8 cellular contexts compared by ENCODE assay signal in genomic region chr3:152298393-152299242, GRCh38. TPM values are rescaled to one million over a fixed set of nuclear protein-coding genes. Genes with fewer than 3 reads are reported as not detected.
DNase-seq lines count a peak whose midpoint lies in the region; ATAC-seq and TF ChIP-seq lines count a peak whose summit lies in the region.

No MANE protein-coding gene starts in this region.

- H3K27ac ChIP-seq in temporal lobe (ENCODE audit: low read depth, low read length): peak overlapping the region; percentile 84

- no peaks in the 10 kb centered on the region for H3K9me3 Mint-ChIP-seq in activated CD4-positive, alpha-beta T cell treated with anti-CD3 and anti-CD28 coated beads, Interleukin-2, amount 10 ng/mL, durations not matched to agents 7 days and 5 days
- no peaks in the 10 kb centered on the region for H3K9me3 Mint-ChIP-seq in endothelial cell (ENCODE audit: unreplicated experiment)

- TF ChIP-seq CTCF in endothelial cell (IDR thresholded peaks at IDR 0.05; ENCODE audit: unreplicated experiment) (no peak), mucosa of descending colon (IDR thresholded peaks at IDR 0.05) (no peak)

- POLR2A ChIA-PET in activated CD4-positive, alpha-beta T cell treated with anti-CD3 and anti-CD28 coated beads, Interleukin-2, amount 10 ng/mL, durations not matched to agents 7 days and 5 days (lab: Charles Lee): no interaction called here

- H3K4me3 ChIP-seq in mucosa of descending colon: peak overlapping the region; percentile 13

- H3K4me1 ChIP-seq in mucosa of descending colon (ENCODE audit: low read depth): peaks cover 69% of the 10 kb centered on the region

- no peaks in the 10 kb centered on the region for H3K9me3 ChIP-seq in mucosa of descending colon

- H3K27ac Mint-ChIP-seq in activated CD4-positive, alpha-beta T cell treated with anti-CD3 and anti-CD28 coated beads, Interleukin-2, amount 10 ng/mL, durations not matched to agents 7 days and 5 days: peak overlapping the region; percentile 72
- H3K27ac Mint-ChIP-seq in endothelial cell (ENCODE audit: unreplicated experiment): peak overlapping the region; percentile 54

- H3K36me3 ChIP-seq in mucosa of descending colon (ENCODE audit: low read depth): no peaks in the 10 kb centered on the region

- peak overlapping the region; percentile 4 for H3K4me3 Mint-ChIP-seq in activated CD4-positive, alpha-beta T cell treated with anti-CD3 and anti-CD28 coated beads, Interleukin-2, amount 10 ng/mL, durations not matched to agents 7 days and 5 days
- no peak overlapping the region for H3K4me3 Mint-ChIP-seq in endothelial cell (ENCODE audit: unreplicated experiment)

- peak; percentile 50 for DNase-seq in AG08395 (ENCODE audit: low spot score)
- peak; percentile 85 for DNase-seq in NCI-H2227 treated with DMSO at 0.1 percent for 48 hours (lab: John Stamatoyannopoulos, UW)
- DNase-seq in activated CD4-positive, alpha-beta T cell treated with anti-CD3 and anti-CD28 coated beads, Interleukin-2, amount 10 ng/mL, durations not matched to agents 7 days and 5 days: peak; percentile 47
- DNase-seq in endothelial cell (ENCODE audit: low spot score): no peak
- peak; percentile 50 to 78 (median 60) for DNase-seq in mucosa of descending colon

- peaks cover 67% of the 10 kb centered on the region for H3K4me1 Mint-ChIP-seq in activated CD4-positive, alpha-beta T cell treated with anti-CD3 and anti-CD28 coated beads, Interleukin-2, amount 10 ng/mL, durations not matched to agents 7 days and 5 days
- H3K4me1 Mint-ChIP-seq in endothelial cell (ENCODE audit: unreplicated experiment): peaks cover 12% of the 10 kb centered on the region

- intact Hi-C loops in mucosa of descending colon (cut with DNase I, micrococcal nuclease): no loop called here

- ATAC-seq in GM18517 (IDR thresholded peaks at IDR 0.05; ENCODE audit: unreplicated experiment) (peak; percentile 56), HG03066 (IDR thresholded peaks at IDR 0.05; ENCODE audit: low read depth, unreplicated experiment) (peak; percentile 54), mucosa of descending colon (peak; percentile 84)

- H3K36me3 Mint-ChIP-seq in activated CD4-positive, alpha-beta T cell treated with anti-CD3 and anti-CD28 coated beads, Interleukin-2, amount 10 ng/mL, durations not matched to agents 7 days and 5 days (ENCODE audit: low read depth): peaks cover 55% of the 10 kb centered on the region
- H3K36me3 Mint-ChIP-seq in endothelial cell (ENCODE audit: low read depth, unreplicated experiment): peaks cover 11% of the 10 kb centered on the region

- CTCF ChIA-PET in activated CD4-positive, alpha-beta T cell treated with anti-CD3 and anti-CD28 coated beads, Interleukin-2, amount 10 ng/mL, durations not matched to agents 7 days and 5 days (lab: Charles Lee): interaction anchor here (0.6 to 1.3 kb wide), 3 partner anchors 12 to 22 kb away, joined by 3 to 5 read pairs (median 4); no protein-coding TSS in a partner anchor

- no peaks in the 10 kb centered on the region for H3K27me3 Mint-ChIP-seq in activated CD4-positive, alpha-beta T cell treated with anti-CD3 and anti-CD28 coated beads, Interleukin-2, amount 10 ng/mL, durations not matched to agents 7 days and 5 days
- peaks cover 1% of the 10 kb centered on the region for H3K27me3 Mint-ChIP-seq in endothelial cell (ENCODE audit: unreplicated experiment)

RNA-seq across cellular contexts. Expression of gene MBNL1, which starts 29.9 kb away (rescaled TPM):
- total RNA-seq in activated CD4-positive, alpha-beta T cell treated with anti-CD3 and anti-CD28 coated beads, Interleukin-2, amount 10 ng/mL, durations not matched to agents 7 days and 5 days: 100 to 1,000 TPM; 437 to 559 TPM
- total RNA-seq in endothelial cell (ENCODE audit: unreplicated experiment): 54.1 TPM
- total RNA-seq in mucosa of descending colon: 100 to 1,000 TPM; 184 to 381 (median 215) TPM
- total RNA-seq in temporal lobe: 32.9 TPM
